In genomic region chr14:75383209-75383608, GRCh38 we compare ENCODE assay signal across 1 cellular context. TPM values are rescaled to one million over a fixed set of nuclear protein-coding genes. Genes with fewer than 3 reads are reported as not detected.
"Had no signal": no experiment of that assay in that cellular context is flagged by ENCODE, and none has a peak within 500 bp of the region (broad histone marks: within the 10 kb centered on the region; RNA-seq: fewer than 3 reads in every experiment).

No MANE protein-coding gene starts in this region.

RNA-seq across cellular contexts. Expression of gene JDP2, which starts 44.6 kb away (rescaled TPM):
- polyA plus RNA-seq: naive thymus-derived CD8-positive, alpha-beta T cell had no signal
